17 cellular contexts compared by ENCODE assay signal in genomic region chr2:143482316-143482715, GRCh38.
A peak's percentile ranks its signal among the peaks of the same experiment; 100 is the strongest.
DNase-seq lines count a peak whose midpoint lies in the region; ATAC-seq and TF ChIP-seq lines count a peak whose summit lies in the region.
"Had no signal": no experiment of that assay in that cellular context is flagged by ENCODE, and none has a peak within 500 bp of the region (broad histone marks: within the 10 kb centered on the region; RNA-seq: fewer than 3 reads in every experiment).

No MANE protein-coding gene starts in this region.

- in situ Hi-C loops in brain microvascular endothelial cell (cut with HindIII; ENCODE audit: low pct_ligation_motif_present, low sequenced_read_pairs), result no loop called here

- CTCF ChIA-PET in A673 (lab: Charles Lee), result no interaction called here

- 27 to 40% (median 33%) methylated on average over 3 of the region's 3 CpGs for WGBS in psoas muscle, 3 donors

- intact Hi-C loops in A673 (cut with micrococcal nuclease; ENCODE audit: unreplicated experiment), result no loop called here
- intact Hi-C loops in left ventricle myocardium superior (cut with micrococcal nuclease), result no loop called here
- intact Hi-C loops in psoas muscle (cut with DNase I), result no loop called here

- TF ChIP-seq CTCF in A673 (conservative IDR thresholded peaks at IDR 0.05; ENCODE audit: low read depth, low read length) (no peak), brain microvascular endothelial cell (IDR thresholded peaks at IDR 0.05; ENCODE audit: low read depth, low read length, missing control alignments) (no peak), psoas muscle (IDR thresholded peaks at IDR 0.05) (no peak)

- ATAC-seq in left ventricle myocardium superior (peak; percentile 85), psoas muscle (peak in 2 of 4 donors; percentile 28 to 66), GM21786 (IDR thresholded peaks at IDR 0.05; ENCODE audit: unreplicated experiment) (no peak), GM21737 (IDR thresholded peaks at IDR 0.05; ENCODE audit: unreplicated experiment) (no peak)

- H3K4me3 ChIP-seq in A673 (ENCODE audit: low read depth, low read length, poor library complexity, severe bottlenecking) (no peak overlapping the region), brain microvascular endothelial cell (ENCODE audit: low read depth, low read length) (no peak overlapping the region), psoas muscle (no peak overlapping the region)
- H3K4me3 ChIP-seq: cardiac muscle cell, ovary had no signal

- BruUV-seq in A673 (replicated peaks; lab: Mats Ljungman, UMichigan), result no TSS peak

- H3K27me3 ChIP-seq in A673 (replicated peaks; ENCODE audit: insufficient read depth, low read depth, low read length, poor library complexity) (no peaks in the 10 kb centered on the region), brain microvascular endothelial cell (replicated peaks) (no peaks in the 10 kb centered on the region), psoas muscle (ENCODE audit: insufficient read depth in 3 of 3, low read length in 2 of 3) (no peaks in the 10 kb centered on the region)
- H3K27me3 ChIP-seq: cardiac muscle cell, ovary had no signal

- H3K27ac ChIP-seq in A673 (ENCODE audit: low read depth, low read length, poor library complexity, severe bottlenecking) (peak overlapping the region; percentile 71), brain microvascular endothelial cell (peak overlapping the region; percentile 69), psoas muscle (peak overlapping the region; percentile 51)
- H3K27ac ChIP-seq: cardiac muscle cell, VCaP had no signal

- DNase-seq in A673 (ENCODE audit: low spot score) (peak; percentile 31), brain microvascular endothelial cell (peak; percentile 59), left ventricle myocardium superior (no peak), psoas muscle (no peak), DMS 273 treated with DMSO at 0.1 percent for 48 hours (lab: John Stamatoyannopoulos, UW) (no peak)
- DNase-seq in activated CD4-positive, alpha-beta T cell treated with anti-CD3 and anti-CD28 coated beads, Interleukin-2, amount 50 U/mL, for 4 hours, result no peak
- DNase-seq: activated gamma-delta T cell treated with Interleukin-2 at 50 U/mL for 16 hours; CD8-positive, alpha-beta memory T cell; GDM1; KG1; NCI-H1436; ovary; SW 1271 had no signal

- H3K36me3 ChIP-seq in A673 (ENCODE audit: insufficient read depth, low read length, poor library complexity, severe bottlenecking), result no peaks in the 10 kb centered on the region
- no peaks in the 10 kb centered on the region for H3K36me3 ChIP-seq in brain microvascular endothelial cell (replicated peaks)
- H3K36me3 ChIP-seq in psoas muscle (ENCODE audit: insufficient read depth in 1 of 2, low read depth in 1 of 2), result no peaks in the 10 kb centered on the region
- H3K36me3 ChIP-seq: cardiac muscle cell, ovary had no signal

- POLR2A ChIA-PET in A673 (lab: Charles Lee; ENCODE audit: low non-redundant PET), result no interaction called here

- peaks cover 47% of the 10 kb centered on the region for H3K4me1 ChIP-seq in A673 (ENCODE audit: insufficient read depth, low read length, poor library complexity, severe bottlenecking)
- H3K4me1 ChIP-seq in psoas muscle, result peaks cover 4% of the 10 kb centered on the region

- no peaks in the 10 kb centered on the region for H3K9me3 ChIP-seq in A673 (ENCODE audit: low read depth, low read length, poor library complexity, severe bottlenecking)
- H3K9me3 ChIP-seq in psoas muscle, result no peaks in the 10 kb centered on the region
- H3K9me3 ChIP-seq: ovary had no signal

Comparison
In these comparisons a context has a peak if more than half of its experiments do, and no peak if none do; other contexts are left out.
1. DNase-seq: peak in A673 (single experiment) and brain microvascular endothelial cell (single experiment); none in left ventricle myocardium superior (single experiment), psoas muscle (0 of 2), activated CD4-positive, alpha-beta T cell treated with anti-CD3 and anti-CD28 coated beads, Interleukin-2, amount 50 U/mL, for 4 hours (0 of 2) and DMS 273 treated with DMSO at 0.1 percent for 48 hours (single experiment).
2. Peak in every context shown above with its lines, with median percentiles within 50 percentile points of each other: H3K27ac ChIP-seq.